Comparison of ENCODE assay signal across 8 cellular contexts in genomic region chr6:7129784-7130569, GRCh38. TPM values are rescaled to one million over a fixed set of nuclear protein-coding genes. Genes with fewer than 3 reads are reported as not detected.
DNase-seq lines count a peak whose midpoint lies in the region; ATAC-seq and TF ChIP-seq lines count a peak whose summit lies in the region.

No MANE protein-coding gene starts in this region.

- ATAC-seq in sciatic nerve (peak; percentile 62), GM18870 (IDR thresholded peaks at IDR 0.05; ENCODE audit: unreplicated experiment) (no peak), HG03460 (IDR thresholded peaks at IDR 0.05; ENCODE audit: unreplicated experiment) (no peak)

- H3K9ac ChIP-seq in OCI-LY3 (ENCODE audit: low read length) = peak overlapping the region; percentile 22; the same call in 1 of the 2 replicates

- peak overlapping the region; percentile 31; the same call in 1 of the 2 replicates for H3K27ac ChIP-seq in OCI-LY3 (ENCODE audit: low read length)
- peak overlapping the region; percentile 95 for H3K27ac ChIP-seq in esophagus (ENCODE audit: low read depth in 2 of 2, low read length in 1 of 2)
- no peak overlapping the region for H3K27ac ChIP-seq in uterus

- H3K27me3 ChIP-seq in OCI-LY3 (ENCODE audit: low read depth, low read length) (no peaks in the 10 kb centered on the region), esophagus (ENCODE audit: control insufficient read depth in 1 of 2, insufficient read depth in 2 of 2, low read length in 2 of 2) (no peaks in the 10 kb centered on the region), uterus (no peaks in the 10 kb centered on the region)

- TF ChIP-seq CTCF in OCI-LY3 (IDR thresholded peaks at IDR 0.05; ENCODE audit: low read depth, low read length) (no peak), uterus (IDR thresholded peaks at IDR 0.05) (no peak)

- peak; percentile 45 for DNase-seq in GM04504 (ENCODE audit: low read depth)
- DNase-seq in sciatic nerve (ENCODE audit: low spot score) = no peak
- no peak for DNase-seq in uterus
- DNase-seq in foreskin melanocyte = no peak

- H3K4me3 ChIP-seq in OCI-LY3 (ENCODE audit: low read length) (peak overlapping the region; percentile 46), esophagus (ENCODE audit: low read depth in 1 of 2, low read length in 2 of 2) (no peak overlapping the region), uterus (no peak overlapping the region)

- WGBS in esophagus, 2 donors = 52 to 54% methylated on average over 9 of the region's 9 CpGs

- H3K4me2 ChIP-seq in OCI-LY3 (ENCODE audit: low read length) = peak overlapping the region; percentile 67

- H3K9me3 ChIP-seq in OCI-LY3 (ENCODE audit: insufficient read depth, low read length) = no peaks in the 10 kb centered on the region
- no peaks in the 10 kb centered on the region for H3K9me3 ChIP-seq in esophagus (ENCODE audit: control insufficient read depth in 2 of 2, insufficient read depth in 1 of 2, low read depth in 1 of 2, low read length in 1 of 2)
- no peaks in the 10 kb centered on the region for H3K9me3 ChIP-seq in uterus

- H4K20me1 ChIP-seq in OCI-LY3 (ENCODE audit: insufficient read depth, low read length) = peaks cover 74% of the 10 kb centered on the region

- H3K36me3 ChIP-seq in OCI-LY3 (replicated peaks; ENCODE audit: low read depth, low read length) (no peaks in the 10 kb centered on the region), esophagus (ENCODE audit: control insufficient read depth in 2 of 2, insufficient read depth in 2 of 2, low read length in 1 of 2) (peaks cover 0 to 2% of the 10 kb centered on the region in 2 donors), uterus (no peaks in the 10 kb centered on the region)

- intact Hi-C loops in sciatic nerve (cut with DNase I) (no loop called here), uterus (cut with DNase I; ENCODE audit: low total_unique reads) (no loop called here)

- no peak for TF ChIP-seq POLR2A in uterus (IDR thresholded peaks at IDR 0.05)

- H3K79me2 ChIP-seq in OCI-LY3 (ENCODE audit: low read length) = peaks cover 97% of the 10 kb centered on the region

- no peak overlapping the region for H2AFZ ChIP-seq in OCI-LY3 (ENCODE audit: low read depth, low read length)

- H3K4me1 ChIP-seq in OCI-LY3 (ENCODE audit: low read length) (peaks cover 82% of the 10 kb centered on the region), esophagus (ENCODE audit: control insufficient read depth in 2 of 2, insufficient read depth in 2 of 2, low read length in 1 of 2) (peaks cover 0 to 13% of the 10 kb centered on the region in 2 donors), uterus (no peaks in the 10 kb centered on the region)

RNA-seq across cellular contexts. Expression of gene RREB1, which starts 22.2 kb away (rescaled TPM):
- 10 to 100 TPM; 13.0 to 19.7 TPM for polyA plus RNA-seq in esophagus
- total RNA-seq in sciatic nerve (50.6 TPM), uterus (10 to 100 TPM; 15.1 to 65.9 (median 22.7) TPM)

Comparison
In these comparisons a context has a peak if more than half of its experiments do, and no peak if none do; other contexts are left out.
1. H3K27ac ChIP-seq: peak in OCI-LY3 (single experiment) and esophagus (2 of 2); none in uterus (0 of 2).